In the genomic region with DNA sequence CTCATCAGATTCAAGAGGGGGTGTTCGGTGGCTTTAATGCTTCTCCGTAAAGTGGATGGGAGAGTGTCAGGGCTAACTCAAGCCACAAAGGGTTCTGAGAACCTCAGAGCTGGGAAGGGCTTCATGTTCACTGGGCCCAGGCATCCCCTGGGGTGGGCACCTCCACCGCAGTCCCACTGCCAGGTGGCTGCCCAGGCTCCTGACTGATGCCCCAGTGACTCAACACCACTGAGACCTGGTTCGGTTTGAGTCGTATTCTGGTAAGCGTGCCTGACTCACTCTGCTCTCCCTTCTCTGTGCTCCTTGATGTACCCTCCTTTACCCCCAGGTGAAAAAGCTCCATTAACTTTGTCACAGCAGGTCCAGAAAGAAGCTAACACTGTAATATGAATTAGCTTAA, we compare ENCODE assay signal across 13 cellular contexts.
A peak's percentile ranks its signal among the peaks of the same experiment; 100 is the strongest.
DNase-seq lines count a peak whose midpoint lies in the region; ATAC-seq and TF ChIP-seq lines count a peak whose summit lies in the region.
"Had no signal": no experiment of that assay in that cellular context is flagged by ENCODE, and none has a peak within 500 bp of the region (broad histone marks: within the 10 kb centered on the region; RNA-seq: fewer than 3 reads in every experiment).

No MANE protein-coding gene starts in this region.

- intact Hi-C loops in OCI-LY7 (cut with micrococcal nuclease; ENCODE audit: unreplicated experiment), result loop anchor here (5.0 kb wide), 1 partner anchor 125 kb away; no protein-coding TSS in a partner anchor

- POLR2A ChIA-PET in activated CD4-positive, alpha-beta memory T cell treated with anti-CD3 and anti-CD28 coated beads, Interleukin-2, amount 10 ng/mL, durations not matched to agents 7 days and 5 days (lab: Charles Lee), result interaction anchor here (1.2 to 10.6 kb wide), 5 partner anchors 36 to 340 kb away, joined by 4 to 144 read pairs (median 33); a partner anchor contains a TSS
- POLR2A ChIA-PET in OCI-LY7 (lab: Charles Lee), result interaction anchor here (0.6 to 1.0 kb wide), 2 partner anchors 163 to 257 kb away, joined by 3 read pairs; no protein-coding TSS in a partner anchor

- BruUV-seq in OCI-LY7 (replicated peaks; lab: Mats Ljungman, UMichigan), result no TSS peak

- no peaks in the 10 kb centered on the region for H3K79me2 ChIP-seq in MM.1S (ENCODE audit: low read length)
- no peaks in the 10 kb centered on the region for H3K79me2 ChIP-seq in OCI-LY7 (ENCODE audit: insufficient read depth, low read depth, low read length)

- H4K20me1 ChIP-seq in MM.1S (ENCODE audit: insufficient read depth, low read length) (no peaks in the 10 kb centered on the region), OCI-LY7 (ENCODE audit: insufficient read depth, low read length) (no peaks in the 10 kb centered on the region)

- no peak overlapping the region for H3K9ac ChIP-seq in MM.1S (ENCODE audit: low read length)

- H3K36me3 Mint-ChIP-seq in activated CD4-positive, alpha-beta memory T cell treated with anti-CD3 and anti-CD28 coated beads, Interleukin-2, amount 10 ng/mL, durations not matched to agents 7 days and 5 days (ENCODE audit: low read depth), result peaks cover 62% of the 10 kb centered on the region
- peaks cover 8% of the 10 kb centered on the region for H3K36me3 Mint-ChIP-seq in central memory CD8-positive, alpha-beta T cell (ENCODE audit: insufficient read depth)

- H3K27ac Mint-ChIP-seq in activated CD4-positive, alpha-beta memory T cell treated with anti-CD3 and anti-CD28 coated beads, Interleukin-2, amount 10 ng/mL, durations not matched to agents 7 days and 5 days, result no peak overlapping the region
- H3K27ac Mint-ChIP-seq in central memory CD8-positive, alpha-beta T cell (ENCODE audit: low read depth), result peak overlapping the region; percentile 29
- H3K27ac Mint-ChIP-seq: progenitor cell of endocrine pancreas had no signal

- H3K36me3 ChIP-seq in MM.1S (replicated peaks; ENCODE audit: insufficient read depth, low read length) (no peaks in the 10 kb centered on the region), OCI-LY7 (ENCODE audit: insufficient read depth, low read length) (no peaks in the 10 kb centered on the region; the same call in 1 of the 2 replicates)
- H3K36me3 ChIP-seq: transverse colon had no signal

- H3K27ac ChIP-seq in MM.1S (ENCODE audit: low read length) (peak overlapping the region; percentile 94; the same call in 1 of the 2 replicates), OCI-LY7 (ENCODE audit: low read depth, low read length, poor library complexity, severe bottlenecking) (no peak overlapping the region)
- H3K27ac ChIP-seq: transverse colon had no signal

- H3F3A ChIP-seq in MM.1S (ENCODE audit: insufficient read depth, low read length), result peaks cover 69% of the 10 kb centered on the region

- CTCF ChIA-PET in activated CD4-positive, alpha-beta memory T cell treated with anti-CD3 and anti-CD28 coated beads, Interleukin-2, amount 10 ng/mL, durations not matched to agents 7 days and 5 days (lab: Charles Lee), result interaction anchor here (1.5 to 1.9 kb wide), 2 partner anchors 334 to 341 kb away, joined by 4 to 5 read pairs; a partner anchor contains a TSS
- CTCF ChIA-PET in OCI-LY7 (lab: Charles Lee; ENCODE audit: unreplicated experiment), result interaction anchor here (0.6 kb wide), 1 partner anchor 675 kb away, joined by 3 read pairs; no protein-coding TSS in a partner anchor

- DNase-seq in MM.1S (no peak), OCI-LY7 (ENCODE audit: low spot score) (no peak), cerebellar nuclear complex (lab: John Stamatoyannopoulos, UW) (no peak)
- peak; percentile 38 for DNase-seq in activated CD4-positive, alpha-beta memory T cell treated with anti-CD3 and anti-CD28 coated beads, Interleukin-2, amount 10 ng/mL, durations not matched to agents 7 days and 5 days
- DNase-seq in central memory CD8-positive, alpha-beta T cell (ENCODE audit: low spot score in 2 of 2), result no peak
- peak; percentile 50 to 69 (median 57) for DNase-seq in stimulated activated CD4-positive, alpha-beta T cell treated with anti-CD3 and anti-CD28 coated beads, TNF-alpha, amount 100 ng/mL, for 24 hours (ENCODE audit: low read depth in 3 of 3)
- no peak for DNase-seq in effector CD8-positive, alpha-beta T cell (lab: John Stamatoyannopoulos, UW)
- DNase-seq: Calu3, H7, NCI-H1417, transverse colon had no signal

- no peak overlapping the region for H3K4me3 Mint-ChIP-seq in activated CD4-positive, alpha-beta memory T cell treated with anti-CD3 and anti-CD28 coated beads, Interleukin-2, amount 10 ng/mL, durations not matched to agents 7 days and 5 days
- H3K4me3 Mint-ChIP-seq in central memory CD8-positive, alpha-beta T cell, result peak overlapping the region; percentile 66

- H3K27me3 ChIP-seq in MM.1S (replicated peaks; ENCODE audit: insufficient read depth, low read length), result no peaks in the 10 kb centered on the region
- H3K27me3 ChIP-seq: transverse colon had no signal

- H3K4me1 ChIP-seq in MM.1S (ENCODE audit: low read length) (peaks cover 94% of the 10 kb centered on the region), OCI-LY7 (ENCODE audit: insufficient read depth, low read length, poor library complexity, severe bottlenecking) (peaks cover 59% of the 10 kb centered on the region)

- TF ChIP-seq CTCF in MM.1S (IDR thresholded peaks at IDR 0.05; ENCODE audit: low read length), result no peak
- no peak for TF ChIP-seq CTCF in OCI-LY7 (conservative IDR thresholded peaks at IDR 0.05; ENCODE audit: low read length)

- no peak overlapping the region for H3K4me3 ChIP-seq in MM.1S (ENCODE audit: low read length)
- H3K4me3 ChIP-seq in OCI-LY7 (ENCODE audit: low read depth, low read length, poor library complexity, severe bottlenecking), result no peak overlapping the region
- H3K4me3 ChIP-seq: transverse colon had no signal

- no peaks in the 10 kb centered on the region for H3K9me3 ChIP-seq in MM.1S (replicated peaks; ENCODE audit: insufficient read depth, low read length)
- H3K9me3 ChIP-seq in OCI-LY7 (ENCODE audit: low read length), result peaks cover 22% of the 10 kb centered on the region
- H3K9me3 ChIP-seq: transverse colon had no signal

- no peak for ATAC-seq in central memory CD8-positive, alpha-beta T cell (replicated peaks; ENCODE audit: extremely low read depth, poor library complexity, severe bottlenecking)
- no peak for ATAC-seq in GM18870 (IDR thresholded peaks at IDR 0.05; ENCODE audit: unreplicated experiment)

- H3K9me2 ChIP-seq in MM.1S (replicated peaks; ENCODE audit: insufficient read depth, low read length), result no peaks in the 10 kb centered on the region
- H3K9me2 ChIP-seq in OCI-LY7 (ENCODE audit: insufficient read depth, low read length), result no peaks in the 10 kb centered on the region

- no peak overlapping the region; the same call in 1 of the 2 replicates for H3K4me2 ChIP-seq in MM.1S (ENCODE audit: low read depth, low read length)
- no peak overlapping the region for H3K4me2 ChIP-seq in OCI-LY7 (ENCODE audit: low read length)

- H3K27me3 Mint-ChIP-seq in activated CD4-positive, alpha-beta memory T cell treated with anti-CD3 and anti-CD28 coated beads, Interleukin-2, amount 10 ng/mL, durations not matched to agents 7 days and 5 days, result peaks cover 15% of the 10 kb centered on the region
- no peaks in the 10 kb centered on the region for H3K27me3 Mint-ChIP-seq in central memory CD8-positive, alpha-beta T cell

- peaks cover 83% of the 10 kb centered on the region for H3K4me1 Mint-ChIP-seq in activated CD4-positive, alpha-beta memory T cell treated with anti-CD3 and anti-CD28 coated beads, Interleukin-2, amount 10 ng/mL, durations not matched to agents 7 days and 5 days
- H3K4me1 Mint-ChIP-seq in central memory CD8-positive, alpha-beta T cell, result peaks cover 81% of the 10 kb centered on the region

- H2AFZ ChIP-seq in MM.1S (ENCODE audit: low read length) (no peak overlapping the region), OCI-LY7 (ENCODE audit: low read length) (no peak overlapping the region)

- peaks cover 61% of the 10 kb centered on the region for H3K9me3 Mint-ChIP-seq in activated CD4-positive, alpha-beta memory T cell treated with anti-CD3 and anti-CD28 coated beads, Interleukin-2, amount 10 ng/mL, durations not matched to agents 7 days and 5 days
- H3K9me3 Mint-ChIP-seq in central memory CD8-positive, alpha-beta T cell, result no peaks in the 10 kb centered on the region

Comparison
In these comparisons a context has a peak if more than half of its experiments do, and no peak if none do; other contexts are left out.
1. DNase-seq: peak in activated CD4-positive, alpha-beta memory T cell treated with anti-CD3 and anti-CD28 coated beads, Interleukin-2, amount 10 ng/mL, durations not matched to agents 7 days and 5 days (single experiment) and stimulated activated CD4-positive, alpha-beta T cell treated with anti-CD3 and anti-CD28 coated beads, TNF-alpha, amount 100 ng/mL, for 24 hours (3 of 3); none in MM.1S (single experiment), central memory CD8-positive, alpha-beta T cell (0 of 2), OCI-LY7 (single experiment), effector CD8-positive, alpha-beta T cell (single experiment) and cerebellar nuclear complex (0 of 2).